ENCODE assay signal across 1 cellular context in genomic region chr1:202807926-202808757, GRCh38.
A peak's percentile ranks its signal among the peaks of the same experiment; 100 is the strongest.
TF ChIP-seq lines count a peak whose summit lies in the region.

Gene KDM5B (minus strand): TSS chr1:202808421. CDS start chr1:202808305, 116 bp downstream.

TF ChIP-seq in HepG2, 621 proteins besides CTCF, POLR2A, EP300 and RAD21 (continued from another document and continues in another):
- TF ChIP-seq TFAP4 (IDR thresholded peaks at IDR 0.05; ENCODE audit: borderline replicate concordance, low read depth) (peak; percentile 93), NR2C2 (CRISPR knock-in tag; IDR thresholded peaks at IDR 0.05; ENCODE audit: borderline replicate concordance) (peak; percentile 39; the same call in 1 of the 2 replicates), TP53 (CRISPR knock-in tag; conservative IDR thresholded peaks at IDR 0.05) (no peak), NPAS2 (CRISPR knock-in tag; IDR thresholded peaks at IDR 0.05; ENCODE audit: borderline replicate concordance) (no peak), ZNF10 (CRISPR knock-in tag; IDR thresholded peaks at IDR 0.05; ENCODE audit: borderline replicate concordance, low read depth) (no peak), NR1H2 (CRISPR knock-in tag; IDR thresholded peaks at IDR 0.05; ENCODE audit: borderline replicate concordance, low read depth) (0 out of 2 replicates have a peak, but pooled peaks have one; percentile 40), ZNF296 (CRISPR knock-in tag; conservative IDR thresholded peaks at IDR 0.05) (0 out of 2 replicates have a peak, but pooled peaks have one; percentile 33), SMAD3 (CRISPR knock-in tag; IDR thresholded peaks at IDR 0.05) (peak; percentile 74; the same call in 1 of the 2 replicates), HNRNPUL1 (IDR thresholded peaks at IDR 0.05; ENCODE audit: low read depth, low read length) (no peak), ZNF512 (CRISPR knock-in tag; IDR thresholded peaks at IDR 0.05) (no peak), MXI1 (IDR thresholded peaks at IDR 0.05; ENCODE audit: borderline replicate concordance, low read depth, low read length) (peak; percentile 63; the same call in 1 of the 3 replicates), THRA (CRISPR knock-in tag; IDR thresholded peaks at IDR 0.05; ENCODE audit: borderline replicate concordance) (peak; percentile 46; the same call in 1 of the 2 replicates), ARID4A (CRISPR knock-in tag; IDR thresholded peaks at IDR 0.05; ENCODE audit: borderline replicate concordance) (peak; percentile 97), ZNF232 (CRISPR knock-in tag; IDR thresholded peaks at IDR 0.05; ENCODE audit: borderline replicate concordance) (peak; percentile 28; the same call in 1 of the 2 replicates), ATF5 (CRISPR knock-in tag; IDR thresholded peaks at IDR 0.05; ENCODE audit: low read depth) (0 out of 2 replicates have a peak, but pooled peaks have one; percentile 32), YEATS4 (CRISPR knock-in tag; IDR thresholded peaks at IDR 0.05; ENCODE audit: borderline replicate concordance) (peak; percentile 75), ZNF552 (CRISPR knock-in tag; IDR thresholded peaks at IDR 0.05; ENCODE audit: borderline replicate concordance) (0 out of 2 replicates have a peak, but pooled peaks have one; percentile 44), ZNF17 (CRISPR knock-in tag; IDR thresholded peaks at IDR 0.05) (no peak), ZNF281 (CRISPR knock-in tag; IDR thresholded peaks at IDR 0.05; ENCODE audit: borderline replicate concordance) (peak; percentile 95), POGK (CRISPR knock-in tag; conservative IDR thresholded peaks at IDR 0.05) (peak; percentile 69; the same call in 1 of the 2 replicates), RBFOX2 (IDR thresholded peaks at IDR 0.05; ENCODE audit: low read depth, low read length) (peak; percentile 95), ZNF776 (CRISPR knock-in tag; IDR thresholded peaks at IDR 0.05) (0 out of 2 replicates have a peak, but pooled peaks have one; percentile 45), ZNF337 (CRISPR knock-in tag; IDR thresholded peaks at IDR 0.05; ENCODE audit: borderline replicate concordance, low read depth) (no peak), DMTF1 (CRISPR knock-in tag; IDR thresholded peaks at IDR 0.05) (no peak), CENPBD1 (CRISPR knock-in tag; IDR thresholded peaks at IDR 0.05; ENCODE audit: borderline replicate concordance, low read depth) (no peak; the same call in 1 of the 2 replicates), ZHX2 (IDR thresholded peaks at IDR 0.05; ENCODE audit: low read depth) (no peak), ZHX2 (CRISPR knock-in tag; IDR thresholded peaks at IDR 0.05; ENCODE audit: borderline replicate concordance) (no peak), HIVEP1 (CRISPR knock-in tag; IDR thresholded peaks at IDR 0.05) (peak; percentile 45; the same call in 1 of the 2 replicates)
